ENCODE assay signal across 1 cellular context in the genomic region with DNA sequence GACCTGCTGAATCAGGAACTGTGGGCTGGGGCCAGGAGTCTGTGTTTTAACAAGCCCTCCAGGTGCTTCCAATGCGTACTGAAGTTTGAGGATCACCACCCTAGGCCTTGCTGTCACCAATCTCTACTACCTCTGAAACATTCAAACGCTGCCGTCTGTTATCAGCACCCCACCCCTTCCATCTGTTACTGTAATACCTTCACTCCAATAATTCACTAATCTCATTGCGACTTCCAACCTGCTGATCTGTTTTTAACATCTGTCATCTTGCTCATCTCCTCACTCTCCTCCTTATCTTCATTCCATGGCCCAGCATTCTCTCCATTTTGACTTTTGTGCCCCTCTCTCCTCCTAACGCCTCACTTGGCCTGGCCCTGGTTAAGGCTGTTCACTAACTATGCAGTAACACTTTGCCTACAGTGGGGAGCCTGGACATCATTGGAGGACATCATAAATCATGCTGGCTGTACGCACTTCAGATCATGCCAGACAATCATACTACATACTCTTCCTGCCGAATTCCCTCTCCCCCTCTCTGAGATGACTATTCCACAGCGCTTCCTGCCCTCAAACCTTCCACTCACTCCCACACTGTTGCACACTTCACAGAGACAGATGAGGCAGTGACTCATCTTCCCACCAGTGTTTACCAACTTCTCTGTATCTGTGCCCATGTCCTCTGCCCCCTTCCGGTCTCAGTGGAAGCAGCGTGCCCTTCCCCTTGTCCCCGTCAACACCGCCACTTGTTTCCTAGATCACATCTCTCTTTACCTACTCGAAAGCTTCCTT.
A peak's percentile ranks its signal among the peaks of the same experiment; 100 is the strongest.
TF ChIP-seq lines count a peak whose summit lies in the region.

No MANE protein-coding gene starts in this region.

TF ChIP-seq in HepG2, 621 proteins besides CTCF, POLR2A, EP300 and RAD21 (continued from another document and continues in another):
- TF ChIP-seq, protein P1, sequence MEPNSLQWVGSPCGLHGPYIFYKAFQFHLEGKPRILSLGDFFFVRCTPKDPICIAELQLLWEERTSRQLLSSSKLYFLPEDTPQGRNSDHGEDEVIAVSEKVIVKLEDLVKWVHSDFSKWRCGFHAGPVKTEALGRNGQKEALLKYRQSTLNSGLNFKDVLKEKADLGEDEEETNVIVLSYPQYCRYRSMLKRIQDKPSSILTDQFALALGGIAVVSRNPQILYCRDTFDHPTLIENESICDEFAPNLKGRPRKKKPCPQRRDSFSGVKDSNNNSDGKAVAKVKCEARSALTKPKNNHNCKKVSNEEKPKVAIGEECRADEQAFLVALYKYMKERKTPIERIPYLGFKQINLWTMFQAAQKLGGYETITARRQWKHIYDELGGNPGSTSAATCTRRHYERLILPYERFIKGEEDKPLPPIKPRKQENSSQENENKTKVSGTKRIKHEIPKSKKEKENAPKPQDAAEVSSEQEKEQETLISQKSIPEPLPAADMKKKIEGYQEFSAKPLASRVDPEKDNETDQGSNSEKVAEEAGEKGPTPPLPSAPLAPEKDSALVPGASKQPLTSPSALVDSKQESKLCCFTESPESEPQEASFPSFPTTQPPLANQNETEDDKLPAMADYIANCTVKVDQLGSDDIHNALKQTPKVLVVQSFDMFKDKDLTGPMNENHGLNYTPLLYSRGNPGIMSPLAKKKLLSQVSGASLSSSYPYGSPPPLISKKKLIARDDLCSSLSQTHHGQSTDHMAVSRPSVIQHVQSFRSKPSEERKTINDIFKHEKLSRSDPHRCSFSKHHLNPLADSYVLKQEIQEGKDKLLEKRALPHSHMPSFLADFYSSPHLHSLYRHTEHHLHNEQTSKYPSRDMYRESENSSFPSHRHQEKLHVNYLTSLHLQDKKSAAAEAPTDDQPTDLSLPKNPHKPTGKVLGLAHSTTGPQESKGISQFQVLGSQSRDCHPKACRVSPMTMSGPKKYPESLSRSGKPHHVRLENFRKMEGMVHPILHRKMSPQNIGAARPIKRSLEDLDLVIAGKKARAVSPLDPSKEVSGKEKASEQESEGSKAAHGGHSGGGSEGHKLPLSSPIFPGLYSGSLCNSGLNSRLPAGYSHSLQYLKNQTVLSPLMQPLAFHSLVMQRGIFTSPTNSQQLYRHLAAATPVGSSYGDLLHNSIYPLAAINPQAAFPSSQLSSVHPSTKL (CRISPR knock-in tag; IDR thresholded peaks at IDR 0.05): peak; percentile 90
- TF ChIP-seq MTA1 (CRISPR knock-in tag; IDR thresholded peaks at IDR 0.05; ENCODE audit: borderline replicate concordance) (no peak), RCOR2 (CRISPR knock-in tag; IDR thresholded peaks at IDR 0.05) (peak; percentile 41; the same call in 1 of the 2 replicates), FOXA1 (IDR thresholded peaks at IDR 0.05) (0 out of 2 replicates have a peak, but pooled peaks have one; percentile 46), FOXA1 (CRISPR knock-in tag; IDR thresholded peaks at IDR 0.05) (peak; percentile 84), ZNF292 (CRISPR knock-in tag; IDR thresholded peaks at IDR 0.05; ENCODE audit: borderline replicate concordance, low read depth) (no peak; the same call in 1 of the 2 replicates), SALL1 (CRISPR knock-in tag; IDR thresholded peaks at IDR 0.05) (peak; percentile 74), ZNF878 (CRISPR knock-in tag; IDR thresholded peaks at IDR 0.05) (no peak), CAMTA2 (CRISPR knock-in tag; IDR thresholded peaks at IDR 0.05; ENCODE audit: borderline replicate concordance) (0 out of 2 replicates have a peak, but pooled peaks have one; percentile 28), ESRRA (CRISPR knock-in tag; IDR thresholded peaks at IDR 0.05; ENCODE audit: low read depth) (no peak), RARA (CRISPR knock-in tag; IDR thresholded peaks at IDR 0.05) (peak; percentile 87), FOXK1 (CRISPR knock-in tag; IDR thresholded peaks at IDR 0.05; ENCODE audit: borderline replicate concordance, low read depth) (peak; percentile 83; the same call in 1 of the 2 replicates), ZNF644 (CRISPR knock-in tag; IDR thresholded peaks at IDR 0.05; ENCODE audit: low read depth) (peak; percentile 76), AGO1 (IDR thresholded peaks at IDR 0.05; ENCODE audit: low read depth, low read length, poor library complexity, severe bottlenecking) (no peak), TCF7 (IDR thresholded peaks at IDR 0.05; ENCODE audit: low read depth) (peak; percentile 45), TCF7L2 (IDR thresholded peaks at IDR 0.05; ENCODE audit: low read depth, low read length) (no peak), BCL6 (CRISPR knock-in tag; IDR thresholded peaks at IDR 0.05) (peak; percentile 83), ZNF550 (CRISPR knock-in tag; IDR thresholded peaks at IDR 0.05; ENCODE audit: borderline replicate concordance) (no peak), XRCC5 (optimal IDR thresholded peaks at IDR 0.05; ENCODE audit: low read length) (peak; percentile 94), CREB1 (IDR thresholded peaks at IDR 0.05) (no peak), CREB1 (CRISPR knock-in tag; IDR thresholded peaks at IDR 0.05) (no peak; the same call in 1 of the 2 replicates), SP4 (CRISPR knock-in tag; IDR thresholded peaks at IDR 0.05) (0 out of 2 replicates have a peak, but pooled peaks have one; percentile 25), ZNF660 (CRISPR knock-in tag; IDR thresholded peaks at IDR 0.05; ENCODE audit: borderline replicate concordance, low read depth) (no peak), ELF1 (CRISPR knock-in tag; IDR thresholded peaks at IDR 0.05) (peak; percentile 43; the same call in 1 of the 2 replicates), NR2C2 (CRISPR knock-in tag; IDR thresholded peaks at IDR 0.05; ENCODE audit: borderline replicate concordance) (peak; percentile 35; the same call in 1 of the 2 replicates), ZMYM3 (CRISPR knock-in tag; IDR thresholded peaks at IDR 0.05) (0 out of 2 replicates have a peak, but pooled peaks have one; percentile 19), SMAD1 (CRISPR knock-in tag; IDR thresholded peaks at IDR 0.05; ENCODE audit: borderline replicate concordance, low read depth) (no peak), TBX3 (IDR thresholded peaks at IDR 0.05; ENCODE audit: borderline replicate concordance) (0 out of 2 replicates have a peak, but pooled peaks have one; percentile 6), SAP130 (CRISPR knock-in tag; IDR thresholded peaks at IDR 0.05; ENCODE audit: low read depth) (peak; percentile 78), ATM (IDR thresholded peaks at IDR 0.05; ENCODE audit: borderline replicate concordance) (no peak)
- TF ChIP-seq, protein P2, sequence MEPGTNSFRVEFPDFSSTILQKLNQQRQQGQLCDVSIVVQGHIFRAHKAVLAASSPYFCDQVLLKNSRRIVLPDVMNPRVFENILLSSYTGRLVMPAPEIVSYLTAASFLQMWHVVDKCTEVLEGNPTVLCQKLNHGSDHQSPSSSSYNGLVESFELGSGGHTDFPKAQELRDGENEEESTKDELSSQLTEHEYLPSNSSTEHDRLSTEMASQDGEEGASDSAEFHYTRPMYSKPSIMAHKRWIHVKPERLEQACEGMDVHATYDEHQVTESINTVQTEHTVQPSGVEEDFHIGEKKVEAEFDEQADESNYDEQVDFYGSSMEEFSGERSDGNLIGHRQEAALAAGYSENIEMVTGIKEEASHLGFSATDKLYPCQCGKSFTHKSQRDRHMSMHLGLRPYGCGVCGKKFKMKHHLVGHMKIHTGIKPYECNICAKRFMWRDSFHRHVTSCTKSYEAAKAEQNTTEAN (CRISPR knock-in tag; conservative IDR thresholded peaks at IDR 0.05): peak; percentile 67; the same call in 1 of the 2 replicates
- TF ChIP-seq, protein P3, sequence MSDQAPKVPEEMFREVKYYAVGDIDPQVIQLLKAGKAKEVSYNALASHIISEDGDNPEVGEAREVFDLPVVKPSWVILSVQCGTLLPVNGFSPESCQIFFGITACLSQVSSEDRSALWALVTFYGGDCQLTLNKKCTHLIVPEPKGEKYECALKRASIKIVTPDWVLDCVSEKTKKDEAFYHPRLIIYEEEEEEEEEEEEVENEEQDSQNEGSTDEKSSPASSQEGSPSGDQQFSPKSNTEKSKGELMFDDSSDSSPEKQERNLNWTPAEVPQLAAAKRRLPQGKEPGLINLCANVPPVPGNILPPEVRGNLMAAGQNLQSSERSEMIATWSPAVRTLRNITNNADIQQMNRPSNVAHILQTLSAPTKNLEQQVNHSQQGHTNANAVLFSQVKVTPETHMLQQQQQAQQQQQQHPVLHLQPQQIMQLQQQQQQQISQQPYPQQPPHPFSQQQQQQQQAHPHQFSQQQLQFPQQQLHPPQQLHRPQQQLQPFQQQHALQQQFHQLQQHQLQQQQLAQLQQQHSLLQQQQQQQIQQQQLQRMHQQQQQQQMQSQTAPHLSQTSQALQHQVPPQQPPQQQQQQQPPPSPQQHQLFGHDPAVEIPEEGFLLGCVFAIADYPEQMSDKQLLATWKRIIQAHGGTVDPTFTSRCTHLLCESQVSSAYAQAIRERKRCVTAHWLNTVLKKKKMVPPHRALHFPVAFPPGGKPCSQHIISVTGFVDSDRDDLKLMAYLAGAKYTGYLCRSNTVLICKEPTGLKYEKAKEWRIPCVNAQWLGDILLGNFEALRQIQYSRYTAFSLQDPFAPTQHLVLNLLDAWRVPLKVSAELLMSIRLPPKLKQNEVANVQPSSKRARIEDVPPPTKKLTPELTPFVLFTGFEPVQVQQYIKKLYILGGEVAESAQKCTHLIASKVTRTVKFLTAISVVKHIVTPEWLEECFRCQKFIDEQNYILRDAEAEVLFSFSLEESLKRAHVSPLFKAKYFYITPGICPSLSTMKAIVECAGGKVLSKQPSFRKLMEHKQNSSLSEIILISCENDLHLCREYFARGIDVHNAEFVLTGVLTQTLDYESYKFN (CRISPR knock-in tag; conservative IDR thresholded peaks at IDR 0.05): peak; percentile 54
- TF ChIP-seq, protein P4, sequence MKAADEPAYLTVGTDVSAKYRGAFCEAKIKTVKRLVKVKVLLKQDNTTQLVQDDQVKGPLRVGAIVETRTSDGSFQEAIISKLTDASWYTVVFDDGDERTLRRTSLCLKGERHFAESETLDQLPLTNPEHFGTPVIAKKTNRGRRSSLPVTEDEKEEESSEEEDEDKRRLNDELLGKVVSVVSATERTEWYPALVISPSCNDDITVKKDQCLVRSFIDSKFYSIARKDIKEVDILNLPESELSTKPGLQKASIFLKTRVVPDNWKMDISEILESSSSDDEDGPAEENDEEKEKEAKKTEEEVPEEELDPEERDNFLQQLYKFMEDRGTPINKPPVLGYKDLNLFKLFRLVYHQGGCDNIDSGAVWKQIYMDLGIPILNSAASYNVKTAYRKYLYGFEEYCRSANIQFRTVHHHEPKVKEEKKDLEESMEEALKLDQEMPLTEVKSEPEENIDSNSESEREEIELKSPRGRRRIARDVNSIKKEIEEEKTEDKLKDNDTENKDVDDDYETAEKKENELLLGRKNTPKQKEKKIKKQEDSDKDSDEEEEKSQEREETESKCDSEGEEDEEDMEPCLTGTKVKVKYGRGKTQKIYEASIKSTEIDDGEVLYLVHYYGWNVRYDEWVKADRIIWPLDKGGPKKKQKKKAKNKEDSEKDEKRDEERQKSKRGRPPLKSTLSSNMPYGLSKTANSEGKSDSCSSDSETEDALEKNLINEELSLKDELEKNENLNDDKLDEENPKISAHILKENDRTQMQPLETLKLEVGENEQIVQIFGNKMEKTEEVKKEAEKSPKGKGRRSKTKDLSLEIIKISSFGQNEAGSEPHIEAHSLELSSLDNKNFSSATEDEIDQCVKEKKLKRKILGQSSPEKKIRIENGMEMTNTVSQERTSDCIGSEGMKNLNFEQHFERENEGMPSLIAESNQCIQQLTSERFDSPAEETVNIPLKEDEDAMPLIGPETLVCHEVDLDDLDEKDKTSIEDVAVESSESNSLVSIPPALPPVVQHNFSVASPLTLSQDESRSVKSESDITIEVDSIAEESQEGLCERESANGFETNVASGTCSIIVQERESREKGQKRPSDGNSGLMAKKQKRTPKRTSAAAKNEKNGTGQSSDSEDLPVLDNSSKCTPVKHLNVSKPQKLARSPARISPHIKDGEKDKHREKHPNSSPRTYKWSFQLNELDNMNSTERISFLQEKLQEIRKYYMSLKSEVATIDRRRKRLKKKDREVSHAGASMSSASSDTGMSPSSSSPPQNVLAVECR (CRISPR knock-in tag; IDR thresholded peaks at IDR 0.05; ENCODE audit: borderline replicate concordance): peak; percentile 26; the same call in 1 of the 2 replicates
- TF ChIP-seq, protein P5, sequence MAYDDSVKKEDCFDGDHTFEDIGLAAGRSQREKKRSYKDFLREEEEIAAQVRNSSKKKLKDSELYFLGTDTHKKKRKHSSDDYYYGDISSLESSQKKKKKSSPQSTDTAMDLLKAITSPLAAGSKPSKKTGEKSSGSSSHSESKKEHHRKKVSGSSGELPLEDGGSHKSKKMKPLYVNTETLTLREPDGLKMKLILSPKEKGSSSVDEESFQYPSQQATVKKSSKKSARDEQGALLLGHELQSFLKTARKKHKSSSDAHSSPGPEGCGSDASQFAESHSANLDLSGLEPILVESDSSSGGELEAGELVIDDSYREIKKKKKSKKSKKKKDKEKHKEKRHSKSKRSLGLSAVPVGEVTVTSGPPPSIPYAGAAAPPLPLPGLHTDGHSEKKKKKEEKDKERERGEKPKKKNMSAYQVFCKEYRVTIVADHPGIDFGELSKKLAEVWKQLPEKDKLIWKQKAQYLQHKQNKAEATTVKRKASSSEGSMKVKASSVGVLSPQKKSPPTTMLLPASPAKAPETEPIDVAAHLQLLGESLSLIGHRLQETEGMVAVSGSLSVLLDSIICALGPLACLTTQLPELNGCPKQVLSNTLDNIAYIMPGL (CRISPR knock-in tag; IDR thresholded peaks at IDR 0.05; ENCODE audit: borderline replicate concordance in 1 of 2, low read depth in 1 of 2): peak in 1 of 2 experiments; percentile 50; a peak in 1 of 4 replicates
- TF ChIP-seq, protein P6, sequence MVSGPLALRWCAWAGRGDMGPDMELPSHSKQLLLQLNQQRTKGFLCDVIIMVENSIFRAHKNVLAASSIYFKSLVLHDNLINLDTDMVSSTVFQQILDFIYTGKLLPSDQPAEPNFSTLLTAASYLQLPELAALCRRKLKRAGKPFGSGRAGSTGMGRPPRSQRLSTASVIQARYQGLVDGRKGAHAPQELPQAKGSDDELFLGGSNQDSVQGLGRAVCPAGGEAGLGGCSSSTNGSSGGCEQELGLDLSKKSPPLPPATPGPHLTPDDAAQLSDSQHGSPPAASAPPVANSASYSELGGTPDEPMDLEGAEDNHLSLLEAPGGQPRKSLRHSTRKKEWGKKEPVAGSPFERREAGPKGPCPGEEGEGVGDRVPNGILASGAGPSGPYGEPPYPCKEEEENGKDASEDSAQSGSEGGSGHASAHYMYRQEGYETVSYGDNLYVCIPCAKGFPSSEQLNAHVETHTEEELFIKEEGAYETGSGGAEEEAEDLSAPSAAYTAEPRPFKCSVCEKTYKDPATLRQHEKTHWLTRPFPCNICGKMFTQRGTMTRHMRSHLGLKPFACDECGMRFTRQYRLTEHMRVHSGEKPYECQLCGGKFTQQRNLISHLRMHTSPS (CRISPR knock-in tag; IDR thresholded peaks at IDR 0.05; ENCODE audit: low read depth): peak; percentile 96
- TF ChIP-seq, protein P7, sequence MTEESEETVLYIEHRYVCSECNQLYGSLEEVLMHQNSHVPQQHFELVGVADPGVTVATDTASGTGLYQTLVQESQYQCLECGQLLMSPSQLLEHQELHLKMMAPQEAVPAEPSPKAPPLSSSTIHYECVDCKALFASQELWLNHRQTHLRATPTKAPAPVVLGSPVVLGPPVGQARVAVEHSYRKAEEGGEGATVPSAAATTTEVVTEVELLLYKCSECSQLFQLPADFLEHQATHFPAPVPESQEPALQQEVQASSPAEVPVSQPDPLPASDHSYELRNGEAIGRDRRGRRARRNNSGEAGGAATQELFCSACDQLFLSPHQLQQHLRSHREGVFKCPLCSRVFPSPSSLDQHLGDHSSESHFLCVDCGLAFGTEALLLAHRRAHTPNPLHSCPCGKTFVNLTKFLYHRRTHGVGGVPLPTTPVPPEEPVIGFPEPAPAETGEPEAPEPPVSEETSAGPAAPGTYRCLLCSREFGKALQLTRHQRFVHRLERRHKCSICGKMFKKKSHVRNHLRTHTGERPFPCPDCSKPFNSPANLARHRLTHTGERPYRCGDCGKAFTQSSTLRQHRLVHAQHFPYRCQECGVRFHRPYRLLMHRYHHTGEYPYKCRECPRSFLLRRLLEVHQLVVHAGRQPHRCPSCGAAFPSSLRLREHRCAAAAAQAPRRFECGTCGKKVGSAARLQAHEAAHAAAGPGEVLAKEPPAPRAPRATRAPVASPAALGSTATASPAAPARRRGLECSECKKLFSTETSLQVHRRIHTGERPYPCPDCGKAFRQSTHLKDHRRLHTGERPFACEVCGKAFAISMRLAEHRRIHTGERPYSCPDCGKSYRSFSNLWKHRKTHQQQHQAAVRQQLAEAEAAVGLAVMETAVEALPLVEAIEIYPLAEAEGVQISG (CRISPR knock-in tag; IDR thresholded peaks at IDR 0.05): peak; percentile 47
